ENCODE assay signal across 8 cellular contexts in the genomic region with DNA sequence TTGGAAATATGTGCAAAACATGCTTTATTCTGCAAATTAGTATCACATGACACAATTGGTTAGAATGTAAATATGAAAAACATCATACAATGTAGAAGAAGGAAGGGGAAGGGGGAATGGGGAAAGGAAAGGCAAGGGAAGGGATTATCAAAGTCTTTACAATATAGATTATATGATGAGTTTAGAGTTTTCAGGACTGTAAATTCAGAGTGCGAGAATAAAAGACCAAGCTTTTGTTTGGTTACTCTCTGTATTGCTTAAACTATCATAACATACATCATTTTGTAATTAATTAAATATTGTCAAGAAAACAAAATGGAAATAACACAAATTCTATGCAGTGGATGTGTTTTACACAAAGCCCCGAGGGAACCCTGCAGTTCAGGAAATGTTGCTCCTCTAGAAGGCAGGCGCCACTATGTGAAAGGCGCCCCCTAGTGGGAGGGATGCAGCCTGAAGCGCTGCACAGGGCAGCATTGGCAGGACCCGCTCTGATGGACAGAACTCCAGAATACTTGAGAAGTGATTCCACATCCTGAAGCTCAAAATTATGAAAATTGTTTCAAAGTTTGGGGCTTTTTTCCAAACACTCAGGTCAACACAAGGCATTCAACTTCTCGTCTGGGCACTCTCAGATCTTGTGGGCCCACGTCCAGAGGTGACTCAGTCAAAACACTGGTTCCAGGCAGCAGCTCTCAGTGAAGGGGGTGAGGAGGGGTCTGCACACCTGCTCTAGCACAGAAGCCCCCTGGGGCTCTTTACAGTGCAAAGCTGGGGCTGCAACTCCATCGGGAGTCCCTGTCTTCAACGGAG. TPM values are rescaled to one million over a fixed set of nuclear protein-coding genes. Genes with fewer than 3 reads are reported as not detected.
A peak's percentile ranks its signal among the peaks of the same experiment; 100 is the strongest.
DNase-seq lines count a peak whose midpoint lies in the region; ATAC-seq and TF ChIP-seq lines count a peak whose summit lies in the region.

No MANE protein-coding gene starts in this region.

- no peaks in the 10 kb centered on the region for H3K9me3 ChIP-seq in heart right ventricle

- no peaks in the 10 kb centered on the region for H3K9me3 Mint-ChIP-seq in activated naive CD8-positive, alpha-beta T cell treated with anti-CD3 and anti-CD28 coated beads, Interleukin-2, amount 50 U/mL, for 24 hours

- no peaks in the 10 kb centered on the region for H3K4me1 Mint-ChIP-seq in activated naive CD8-positive, alpha-beta T cell treated with anti-CD3 and anti-CD28 coated beads, Interleukin-2, amount 50 U/mL, for 24 hours

- 28 to 34% methylated on average over 10 of the region's 10 CpGs for WGBS in heart right ventricle, 2 donors

- H3K4me3 ChIP-seq in KMS-11 (IDR thresholded peaks at IDR 0.05; ENCODE audit: insufficient read depth, low read depth, low read length) (no peak overlapping the region), heart right ventricle (no peak overlapping the region)

- ATAC-seq in GM21526 (IDR thresholded peaks at IDR 0.05; ENCODE audit: low FRiP score, unreplicated experiment) (peak; percentile 70), heart right ventricle (peak; percentile 77 to 95 (median 93)), GM21381 (IDR thresholded peaks at IDR 0.05; ENCODE audit: unreplicated experiment) (no peak)
- ATAC-seq in activated naive CD8-positive, alpha-beta T cell treated with anti-CD3 and anti-CD28 coated beads, Interleukin-2, amount 50 U/mL, for 24 hours, result peak; percentile 79

- DNase-seq in DMS53 treated with DMSO at 0.1 percent for 48 hours (lab: John Stamatoyannopoulos, UW; ENCODE audit: unreplicated experiment) (peak; percentile 62), SW 1271 (lab: John Stamatoyannopoulos, UW) (peak; percentile 1 to 54), heart right ventricle (peak; percentile 70 to 71), retina (peak; percentile 56)
- DNase-seq in activated naive CD8-positive, alpha-beta T cell treated with anti-CD3 and anti-CD28 coated beads, Interleukin-2, amount 50 U/mL, for 24 hours, result peak; percentile 81

- H4K20me1 ChIP-seq in KMS-11 (ENCODE audit: insufficient read depth), result no peaks in the 10 kb centered on the region

- H3K79me2 ChIP-seq in KMS-11 (ENCODE audit: insufficient read depth, low read depth), result no peaks in the 10 kb centered on the region

- H3K36me3 ChIP-seq in KMS-11 (ENCODE audit: insufficient read depth) (no peaks in the 10 kb centered on the region), heart right ventricle (no peaks in the 10 kb centered on the region)

- no peaks in the 10 kb centered on the region for H3K36me3 Mint-ChIP-seq in activated naive CD8-positive, alpha-beta T cell treated with anti-CD3 and anti-CD28 coated beads, Interleukin-2, amount 50 U/mL, for 24 hours (ENCODE audit: low read depth)

- no peak overlapping the region for H2AFZ ChIP-seq in KMS-11 (ENCODE audit: low read depth)

- no peaks in the 10 kb centered on the region for H3K27me3 Mint-ChIP-seq in activated naive CD8-positive, alpha-beta T cell treated with anti-CD3 and anti-CD28 coated beads, Interleukin-2, amount 50 U/mL, for 24 hours

- H3K27ac Mint-ChIP-seq in activated naive CD8-positive, alpha-beta T cell treated with anti-CD3 and anti-CD28 coated beads, Interleukin-2, amount 50 U/mL, for 24 hours, result no peak overlapping the region

- no peaks in the 10 kb centered on the region for H3K4me1 ChIP-seq in KMS-11 (ENCODE audit: low read depth, poor library complexity, severe bottlenecking)
- no peaks in the 10 kb centered on the region for H3K4me1 ChIP-seq in heart right ventricle

- no peak overlapping the region for H3K9ac ChIP-seq in KMS-11

- H3K4me3 Mint-ChIP-seq in activated naive CD8-positive, alpha-beta T cell treated with anti-CD3 and anti-CD28 coated beads, Interleukin-2, amount 50 U/mL, for 24 hours, result no peak overlapping the region

- H3K27me3 ChIP-seq in KMS-11 (ENCODE audit: insufficient read depth, low read depth) (no peaks in the 10 kb centered on the region), heart right ventricle (no peaks in the 10 kb centered on the region)

- intact Hi-C loops in heart right ventricle (cut with DNase I), result loop anchor here in 1 of 10 donors (10.0 kb wide), 1 partner anchor 112 kb away; no protein-coding TSS in a partner anchor

- TF ChIP-seq CTCF in KMS-11 (conservative IDR thresholded peaks at IDR 0.05; ENCODE audit: low read depth, low read length) (peak; percentile 93), heart right ventricle (IDR thresholded peaks at IDR 0.05) (peak; percentile 70 to 98 (median 89))

- H3K4me2 ChIP-seq in KMS-11, result no peak overlapping the region

- H3K27ac ChIP-seq in KMS-11 (no peak overlapping the region), heart right ventricle (no peak overlapping the region)

RNA-seq across cellular contexts. Expression of gene TMEM254, which starts 31.6 kb away (rescaled TPM):
- 10 to 100 TPM in 1 of 10 donors, 1 to 10 TPM in 9; 5.5 to 10.7 (median 8.3) TPM for total RNA-seq in heart right ventricle
- polyA plus RNA-seq in heart right ventricle, result 1 to 10 TPM; 6.4 to 6.9 TPM

Comparison
In these comparisons a context has a peak if more than half of its experiments do, and no peak if none do; other contexts are left out.
1. DNase-seq: peak in every context shown above with its lines; median percentile 81 in activated naive CD8-positive, alpha-beta T cell treated with anti-CD3 and anti-CD28 coated beads, Interleukin-2, amount 50 U/mL, for 24 hours; 70 in heart right ventricle; 62 in DMS53 treated with DMSO at 0.1 percent for 48 hours; 56 in retina; 28 in SW 1271.